ENCODE assay signal across 8 cellular contexts in the genomic region with DNA sequence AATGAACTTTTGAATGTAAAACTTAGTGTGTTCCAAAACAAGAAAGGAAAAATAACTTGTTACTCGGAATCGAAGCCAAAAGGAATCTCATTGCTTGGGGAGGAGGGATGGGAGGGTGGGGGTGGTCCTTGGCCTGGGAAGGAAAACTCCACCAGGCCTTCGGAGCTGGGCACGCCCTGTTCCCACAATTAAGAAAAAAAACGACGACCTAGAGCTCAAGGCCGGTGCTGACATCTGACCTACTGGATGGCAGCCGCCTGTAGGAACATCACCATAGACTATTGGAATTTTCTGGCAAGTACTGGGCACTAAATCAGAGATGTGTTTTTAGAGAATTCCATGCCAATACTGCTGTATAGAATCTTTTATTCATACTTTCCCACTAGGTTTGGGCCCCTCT. TPM values are rescaled to one million over a fixed set of nuclear protein-coding genes. Genes with fewer than 3 reads are reported as not detected.
DNase-seq lines count a peak whose midpoint lies in the region; ATAC-seq and TF ChIP-seq lines count a peak whose summit lies in the region.

No MANE protein-coding gene starts in this region.

- TF ChIP-seq CTCF in GM23338 (conservative IDR thresholded peaks at IDR 0.05; ENCODE audit: low read depth in 2 of 2), result no peak
- no peak for TF ChIP-seq CTCF in RWPE1 (conservative IDR thresholded peaks at IDR 0.05; ENCODE audit: low read depth)
- TF ChIP-seq CTCF in neural progenitor cell (IDR thresholded peaks at IDR 0.05), result no peak

- H3K79me2 ChIP-seq in GM23338 (replicated peaks; ENCODE audit: insufficient read depth), result peaks cover 55% of the 10 kb centered on the region
- peaks cover 55% of the 10 kb centered on the region for H3K79me2 ChIP-seq in neural progenitor cell (ENCODE audit: low read depth)

- peaks cover 31% of the 10 kb centered on the region for H3F3A ChIP-seq in GM23338 (replicated peaks; ENCODE audit: low read depth)
- H3F3A ChIP-seq in neural progenitor cell (ENCODE audit: low read depth), result peaks cover 56% of the 10 kb centered on the region

- H3K27ac ChIP-seq in GM23338 (ENCODE audit: low read depth), result no peak overlapping the region
- H3K27ac ChIP-seq in RWPE1, result peak overlapping the region; percentile 91
- peak overlapping the region; percentile 90 for H3K27ac ChIP-seq in esophagus (ENCODE audit: low read depth in 2 of 2, low read length in 1 of 2)
- H3K27ac ChIP-seq in neural progenitor cell, result no peak overlapping the region

- CTCF ChIA-PET in RWPE1 (lab: Yijun Ruan, JAX), result interaction anchor here (0.5 to 1.7 kb wide), 3 partner anchors 14 to 267 kb away, joined by 3 to 6 read pairs (median 4); no protein-coding TSS in a partner anchor

- peaks cover 45% of the 10 kb centered on the region for H3K4me1 Mint-ChIP-seq in GM23338
- peaks cover 38% of the 10 kb centered on the region for H3K4me1 Mint-ChIP-seq in neural progenitor cell

- H3K36me3 ChIP-seq in GM23338 (ENCODE audit: insufficient read depth) (peaks cover 2% of the 10 kb centered on the region; the same call in 1 of the 2 replicates), esophagus (ENCODE audit: control insufficient read depth in 2 of 2, insufficient read depth in 2 of 2, low read length in 1 of 2) (peaks cover 0 to 4% of the 10 kb centered on the region in 2 donors), neural progenitor cell (no peaks in the 10 kb centered on the region)

- H3K9me2 ChIP-seq in GM23338 (ENCODE audit: insufficient read depth), result no peaks in the 10 kb centered on the region

- no peaks in the 10 kb centered on the region for H3K9me3 Mint-ChIP-seq in GM23338
- H3K9me3 Mint-ChIP-seq in neural progenitor cell, result peaks cover 1% of the 10 kb centered on the region

- H3K27me3 ChIP-seq in GM23338 (ENCODE audit: insufficient read depth) (no peaks in the 10 kb centered on the region), esophagus (ENCODE audit: control insufficient read depth in 1 of 2, insufficient read depth in 2 of 2, low read length in 2 of 2) (no peaks in the 10 kb centered on the region), neural progenitor cell (peaks cover 18% of the 10 kb centered on the region)

- H3K4me1 ChIP-seq in GM23338 (ENCODE audit: insufficient read depth) (peaks cover 31% of the 10 kb centered on the region), esophagus (ENCODE audit: control insufficient read depth in 2 of 2, insufficient read depth in 2 of 2, low read length in 1 of 2) (peaks cover 13 to 23% of the 10 kb centered on the region in 2 donors), neural progenitor cell (peaks cover 31% of the 10 kb centered on the region)

- H3K36me3 Mint-ChIP-seq in GM23338 (ENCODE audit: low read depth), result peaks cover 21% of the 10 kb centered on the region
- H3K36me3 Mint-ChIP-seq in neural progenitor cell, result peaks cover 3% of the 10 kb centered on the region

- H3K27me3 Mint-ChIP-seq in GM23338 (ENCODE audit: insufficient read depth, low read depth, poor library complexity) (peaks cover 36% of the 10 kb centered on the region), neural progenitor cell (ENCODE audit: insufficient read depth, low read depth) (peaks cover 9% of the 10 kb centered on the region)

- no peaks in the 10 kb centered on the region for H3K9me3 ChIP-seq in esophagus (ENCODE audit: control insufficient read depth in 2 of 2, insufficient read depth in 1 of 2, low read depth in 1 of 2, low read length in 1 of 2)
- H3K9me3 ChIP-seq in neural progenitor cell (ENCODE audit: low read depth), result no peaks in the 10 kb centered on the region

- H3K27ac Mint-ChIP-seq in GM23338 (no peak overlapping the region), neural progenitor cell (no peak overlapping the region)

- H3K4me3 Mint-ChIP-seq in GM23338 (peak overlapping the region; percentile 85), neural progenitor cell (peak overlapping the region; percentile 87)

- H3K4me3 ChIP-seq in GM23338 (peak overlapping the region; percentile 89), esophagus (ENCODE audit: low read depth in 1 of 2, low read length in 2 of 2) (peak overlapping the region; percentile 85 to 95), neural progenitor cell (peak overlapping the region; percentile 61)

- DNase-seq in GM23338 (ENCODE audit: low spot score), result peak; percentile 44
- no peak for DNase-seq in RWPE1 (ENCODE audit: low spot score)
- DNase-seq in neural progenitor cell (ENCODE audit: low spot score), result peak; percentile 13
- DNase-seq in NCI-H1105 treated with DMSO at 0.1 percent for 48 hours (lab: John Stamatoyannopoulos, UW), result no peak
- no peak for DNase-seq in NOMO-1 treated with dmso at 0.1 percent for 144 hours (lab: John Stamatoyannopoulos, UW; ENCODE audit: unreplicated experiment)

- H4K20me1 ChIP-seq in GM23338 (replicated peaks; ENCODE audit: insufficient read depth) (peaks cover 29% of the 10 kb centered on the region), neural progenitor cell (ENCODE audit: low read depth) (peaks cover 46% of the 10 kb centered on the region)

- peak overlapping the region; percentile 25 for H3K9ac ChIP-seq in neural progenitor cell

- peak overlapping the region; percentile 96 for H3K4me2 ChIP-seq in GM23338
- peak overlapping the region; percentile 95 for H3K4me2 ChIP-seq in neural progenitor cell

- no peak overlapping the region for H2AFZ ChIP-seq in GM23338
- no peak overlapping the region for H2AFZ ChIP-seq in neural progenitor cell (replicated peaks)

- no peak for ATAC-seq in GM23338
- ATAC-seq in GM21619 (IDR thresholded peaks at IDR 0.05; ENCODE audit: unreplicated experiment), result no peak
- no peak for ATAC-seq in GM21526 (IDR thresholded peaks at IDR 0.05; ENCODE audit: low FRiP score, unreplicated experiment)

- POLR2A ChIA-PET in RWPE1 (lab: Yijun Ruan, JAX; ENCODE audit: low non-redundant PET), result no interaction called here

- WGBS in esophagus, 2 donors, result 2 to 3% methylated on average over 8 of the region's 8 CpGs

TF ChIP-seq in GM23338, 12 proteins besides CTCF, POLR2A, EP300 and RAD21 (continues in another document):
- no peak for TF ChIP-seq POLR2AphosphoS5 (IDR thresholded peaks at IDR 0.05; ENCODE audit: low read depth)
- TF ChIP-seq, protein P1, sequence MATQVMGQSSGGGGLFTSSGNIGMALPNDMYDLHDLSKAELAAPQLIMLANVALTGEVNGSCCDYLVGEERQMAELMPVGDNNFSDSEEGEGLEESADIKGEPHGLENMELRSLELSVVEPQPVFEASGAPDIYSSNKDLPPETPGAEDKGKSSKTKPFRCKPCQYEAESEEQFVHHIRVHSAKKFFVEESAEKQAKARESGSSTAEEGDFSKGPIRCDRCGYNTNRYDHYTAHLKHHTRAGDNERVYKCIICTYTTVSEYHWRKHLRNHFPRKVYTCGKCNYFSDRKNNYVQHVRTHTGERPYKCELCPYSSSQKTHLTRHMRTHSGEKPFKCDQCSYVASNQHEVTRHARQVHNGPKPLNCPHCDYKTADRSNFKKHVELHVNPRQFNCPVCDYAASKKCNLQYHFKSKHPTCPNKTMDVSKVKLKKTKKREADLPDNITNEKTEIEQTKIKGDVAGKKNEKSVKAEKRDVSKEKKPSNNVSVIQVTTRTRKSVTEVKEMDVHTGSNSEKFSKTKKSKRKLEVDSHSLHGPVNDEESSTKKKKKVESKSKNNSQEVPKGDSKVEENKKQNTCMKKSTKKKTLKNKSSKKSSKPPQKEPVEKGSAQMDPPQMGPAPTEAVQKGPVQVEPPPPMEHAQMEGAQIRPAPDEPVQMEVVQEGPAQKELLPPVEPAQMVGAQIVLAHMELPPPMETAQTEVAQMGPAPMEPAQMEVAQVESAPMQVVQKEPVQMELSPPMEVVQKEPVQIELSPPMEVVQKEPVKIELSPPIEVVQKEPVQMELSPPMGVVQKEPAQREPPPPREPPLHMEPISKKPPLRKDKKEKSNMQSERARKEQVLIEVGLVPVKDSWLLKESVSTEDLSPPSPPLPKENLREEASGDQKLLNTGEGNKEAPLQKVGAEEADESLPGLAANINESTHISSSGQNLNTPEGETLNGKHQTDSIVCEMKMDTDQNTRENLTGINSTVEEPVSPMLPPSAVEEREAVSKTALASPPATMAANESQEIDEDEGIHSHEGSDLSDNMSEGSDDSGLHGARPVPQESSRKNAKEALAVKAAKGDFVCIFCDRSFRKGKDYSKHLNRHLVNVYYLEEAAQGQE (IDR thresholded peaks at IDR 0.05; ENCODE audit: unreplicated experiment), result no peak
- no peak for TF ChIP-seq ZNF114 (CRISPR knock-in tag; IDR thresholded peaks at IDR 0.05)
- TF ChIP-seq, protein P2, sequence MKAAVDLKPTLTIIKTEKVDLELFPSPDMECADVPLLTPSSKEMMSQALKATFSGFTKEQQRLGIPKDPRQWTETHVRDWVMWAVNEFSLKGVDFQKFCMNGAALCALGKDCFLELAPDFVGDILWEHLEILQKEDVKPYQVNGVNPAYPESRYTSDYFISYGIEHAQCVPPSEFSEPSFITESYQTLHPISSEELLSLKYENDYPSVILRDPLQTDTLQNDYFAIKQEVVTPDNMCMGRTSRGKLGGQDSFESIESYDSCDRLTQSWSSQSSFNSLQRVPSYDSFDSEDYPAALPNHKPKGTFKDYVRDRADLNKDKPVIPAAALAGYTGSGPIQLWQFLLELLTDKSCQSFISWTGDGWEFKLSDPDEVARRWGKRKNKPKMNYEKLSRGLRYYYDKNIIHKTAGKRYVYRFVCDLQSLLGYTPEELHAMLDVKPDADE (IDR thresholded peaks at IDR 0.05), result no peak
- no peak for TF ChIP-seq ZNF331 (CRISPR knock-in tag; IDR thresholded peaks at IDR 0.05; ENCODE audit: low read depth)
- no peak for TF ChIP-seq JUNB (IDR thresholded peaks at IDR 0.05; ENCODE audit: unreplicated experiment)
- no peak for TF ChIP-seq EZH2 (IDR thresholded peaks at IDR 0.05; ENCODE audit: low read depth, unreplicated experiment)
- no peak for TF ChIP-seq CREB1 (CRISPR knock-in tag; IDR thresholded peaks at IDR 0.05; ENCODE audit: low read depth)
- TF ChIP-seq NANOG (IDR thresholded peaks at IDR 0.05; ENCODE audit: borderline replicate concordance), result no peak
- TF ChIP-seq EZH2phosphoT487 (IDR thresholded peaks at IDR 0.05; ENCODE audit: unreplicated experiment), result no peak

RNA-seq across cellular contexts. Expression of a gene that starts 0.8 kb away (rescaled TPM):
- total RNA-seq in GM23338 (2014; rRNA removed; shearing (Covaris generic)), result 62.8 and 73.2 TPM in 2 replicates
- polyA plus RNA-seq in GM23338 (2016; fragmentation: Nextera tagmentation; extraction: Ambion mirVana), result 45.3 and 47.2 TPM in 2 replicates
- 10 to 100 TPM; 32.1 to 39.7 TPM for polyA plus RNA-seq in esophagus
- total RNA-seq in neural progenitor cell (ENCODE audit: low replicate concordance), result 37.8 and 56.9 TPM in 2 replicates

RNA-seq across cellular contexts. Expression of a gene that starts 53.4 kb away (rescaled TPM):
- 19.6 and 22.8 TPM in 2 replicates for total RNA-seq in GM23338 (2014; rRNA removed; shearing (Covaris generic))
- 72.6 and 76.1 TPM in 2 replicates for polyA plus RNA-seq in GM23338 (2016; fragmentation: Nextera tagmentation; extraction: Ambion mirVana)
- polyA plus RNA-seq in esophagus, result 10 to 100 TPM; 15.4 to 56.7 TPM
- total RNA-seq in neural progenitor cell (ENCODE audit: low replicate concordance), result 6.6 and 16.6 TPM in 2 replicates

Comparison
In these comparisons a context has a peak if more than half of its experiments do, and no peak if none do; other contexts are left out.
1. DNase-seq: peak in GM23338 (single experiment) and neural progenitor cell (single experiment); none in RWPE1 (single experiment), NCI-H1105 treated with DMSO at 0.1 percent for 48 hours (single experiment) and NOMO-1 treated with dmso at 0.1 percent for 144 hours (single experiment).
2. H3K27ac ChIP-seq: peak in RWPE1 (single experiment) and esophagus (2 of 2); none in GM23338 (single experiment) and neural progenitor cell (single experiment).
3. Peak in every context shown above with its lines, with median percentiles within 50 percentile points of each other: H3K4me3 ChIP-seq.